8 cellular contexts compared by ENCODE assay signal in genomic region chr17:77741109-77741508, GRCh38.
A peak's percentile ranks its signal among the peaks of the same experiment; 100 is the strongest.
DNase-seq lines count a peak whose midpoint lies in the region; ATAC-seq and TF ChIP-seq lines count a peak whose summit lies in the region.

No MANE protein-coding gene starts in this region.

- H3K4me3 Mint-ChIP-seq in HFFc6 (no peak overlapping the region), glutamatergic neuron (ENCODE audit: unreplicated experiment) (no peak overlapping the region)
- no peak overlapping the region for H3K4me3 Mint-ChIP-seq in activated CD8-positive, alpha-beta memory T cell treated with anti-CD3 and anti-CD28 coated beads, Interleukin-2, amount 10 ng/mL, durations not matched to agents 7 days and 5 days

- H3K4me1 Mint-ChIP-seq in HFFc6 (ENCODE audit: low read depth) (no peaks in the 10 kb centered on the region), glutamatergic neuron (ENCODE audit: low read depth, unreplicated experiment) (peaks cover 10% of the 10 kb centered on the region)
- H3K4me1 Mint-ChIP-seq in activated CD8-positive, alpha-beta memory T cell treated with anti-CD3 and anti-CD28 coated beads, Interleukin-2, amount 10 ng/mL, durations not matched to agents 7 days and 5 days, result no peaks in the 10 kb centered on the region

- TF ChIP-seq POLR2A in GM18505 (IDR thresholded peaks at IDR 0.05; ENCODE audit: borderline replicate concordance, extremely low read depth, insufficient read depth, insufficient read length), result no peak

- H3K27ac Mint-ChIP-seq in HFFc6 (no peak overlapping the region), glutamatergic neuron (ENCODE audit: unreplicated experiment) (no peak overlapping the region)
- no peak overlapping the region for H3K27ac Mint-ChIP-seq in activated CD8-positive, alpha-beta memory T cell treated with anti-CD3 and anti-CD28 coated beads, Interleukin-2, amount 10 ng/mL, durations not matched to agents 7 days and 5 days

- H3K9me3 Mint-ChIP-seq in HFFc6, result peaks cover 7% of the 10 kb centered on the region
- H3K9me3 Mint-ChIP-seq in activated CD8-positive, alpha-beta memory T cell treated with anti-CD3 and anti-CD28 coated beads, Interleukin-2, amount 10 ng/mL, durations not matched to agents 7 days and 5 days (ENCODE audit: low read depth), result no peaks in the 10 kb centered on the region
- H3K9me3 Mint-ChIP-seq in glutamatergic neuron (ENCODE audit: unreplicated experiment), result peaks cover 11% of the 10 kb centered on the region

- no peak overlapping the region for H3K27ac ChIP-seq in 22Rv1

- no peak for ATAC-seq in activated CD8-positive, alpha-beta memory T cell treated with anti-CD3 and anti-CD28 coated beads, Interleukin-2, amount 10 ng/mL, durations not matched to agents 7 days and 5 days
- ATAC-seq in GM18505 (IDR thresholded peaks at IDR 0.05; ENCODE audit: unreplicated experiment), result no peak

- H3K36me3 Mint-ChIP-seq in HFFc6 (ENCODE audit: low read depth) (no peaks in the 10 kb centered on the region; the same call in 1 of the 2 replicates), glutamatergic neuron (ENCODE audit: unreplicated experiment) (peaks cover 13% of the 10 kb centered on the region)
- no peaks in the 10 kb centered on the region for H3K36me3 Mint-ChIP-seq in activated CD8-positive, alpha-beta memory T cell treated with anti-CD3 and anti-CD28 coated beads, Interleukin-2, amount 10 ng/mL, durations not matched to agents 7 days and 5 days

- CTCF ChIA-PET in activated CD8-positive, alpha-beta memory T cell treated with anti-CD3 and anti-CD28 coated beads, Interleukin-2, amount 10 ng/mL, durations not matched to agents 7 days and 5 days (lab: Charles Lee), result interaction anchor here (1.0 to 1.6 kb wide), 5 partner anchors 9 to 198 kb away, joined by 3 to 5 read pairs (median 4); no protein-coding TSS in a partner anchor

- H3K27me3 Mint-ChIP-seq in HFFc6 (ENCODE audit: insufficient read depth) (peaks cover 30% of the 10 kb centered on the region), glutamatergic neuron (ENCODE audit: unreplicated experiment) (no peaks in the 10 kb centered on the region)
- peaks cover 11% of the 10 kb centered on the region for H3K27me3 Mint-ChIP-seq in activated CD8-positive, alpha-beta memory T cell treated with anti-CD3 and anti-CD28 coated beads, Interleukin-2, amount 10 ng/mL, durations not matched to agents 7 days and 5 days

- DNase-seq in HFFc6 (no peak), glutamatergic neuron (no peak), NCI-H226 (no peak), SK-N-DZ (ENCODE audit: low spot score) (no peak), foreskin melanocyte (no peak)
- peak; percentile 46 for DNase-seq in activated CD8-positive, alpha-beta memory T cell treated with anti-CD3 and anti-CD28 coated beads, Interleukin-2, amount 10 ng/mL, durations not matched to agents 7 days and 5 days

- TF ChIP-seq CTCF in 22Rv1 (IDR thresholded peaks at IDR 0.05) (peak; percentile 55), HFFc6 (IDR thresholded peaks at IDR 0.05) (peak; percentile 60), glutamatergic neuron (IDR thresholded peaks at IDR 0.05; ENCODE audit: partially characterized antibody, unreplicated experiment) (peak; percentile 60)
